ENCODE assay signal across 23 cellular contexts in the genomic region with DNA sequence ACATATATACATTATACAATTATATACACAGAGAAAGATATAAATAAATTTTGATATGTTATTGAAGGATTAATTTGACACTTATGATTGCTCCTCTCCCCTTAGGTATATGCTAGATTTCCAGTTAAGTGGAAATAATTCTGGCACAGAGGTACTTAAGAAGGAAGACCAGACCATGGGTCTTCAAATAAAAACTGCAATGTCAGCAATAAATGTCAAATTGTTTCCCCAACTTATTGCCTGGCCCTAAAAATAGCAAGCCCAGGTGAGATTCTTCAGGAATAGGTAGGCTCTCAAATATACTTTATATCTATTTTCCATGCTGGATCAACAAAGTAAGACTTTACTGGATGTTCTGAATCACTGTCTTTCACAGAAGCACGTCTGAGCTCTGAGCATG.
"Had no signal": no experiment of that assay in that cellular context is flagged by ENCODE, and none has a peak within 500 bp of the region (broad histone marks: within the 10 kb centered on the region; RNA-seq: fewer than 3 reads in every experiment).

No MANE protein-coding gene starts in this region.

- H3K36me3 ChIP-seq: esophagus squamous epithelium, gastrocnemius medialis, heart right ventricle, left lung, lower lobe of right lung had no signal

- ATAC-seq: gastrocnemius medialis; heart right ventricle; left cardiac atrium; left lung; left ventricle myocardium superior; lower lobe of right lung; mucosa of descending colon; naive thymus-derived CD8-positive, alpha-beta T cell had no signal

- H3K27me3 ChIP-seq: dorsolateral prefrontal cortex, esophagus squamous epithelium, gastrocnemius medialis, heart right ventricle, left lung had no signal

- H3K4me1 ChIP-seq: esophagus squamous epithelium, gastrocnemius medialis, heart right ventricle, left lung, lower lobe of right lung had no signal

- H3K9me3 ChIP-seq: gastrocnemius medialis had no signal

- FAIRE-seq: endothelial cell of umbilical vein, keratinocyte had no signal

- H3K4me3 ChIP-seq: coronary artery, dorsolateral prefrontal cortex, esophagus squamous epithelium, gastrocnemius medialis, heart right ventricle, left lung, lower lobe of right lung, mucosa of descending colon had no signal

- DNase-seq: dermis blood vessel endothelial cell; dorsolateral prefrontal cortex; effector CD4-positive, alpha-beta T cell; effector memory CD4-positive, alpha-beta T cell; esophagus squamous epithelium; foreskin fibroblast; foreskin melanocyte; gastrocnemius medialis; glutamatergic neuron; head of caudate nucleus; heart right ventricle; hippocampal formation; left cardiac atrium; left lung; left ventricle myocardium superior; lower lobe of right lung; mesenchymal stem cell; mucosa of descending colon; naive B cell; naive thymus-derived CD8-positive, alpha-beta T cell had no signal

- H3K27ac ChIP-seq: coronary artery, dorsolateral prefrontal cortex, esophagus squamous epithelium, gastrocnemius medialis, heart right ventricle, left lung, lower lobe of right lung had no signal
